In the genomic region with DNA sequence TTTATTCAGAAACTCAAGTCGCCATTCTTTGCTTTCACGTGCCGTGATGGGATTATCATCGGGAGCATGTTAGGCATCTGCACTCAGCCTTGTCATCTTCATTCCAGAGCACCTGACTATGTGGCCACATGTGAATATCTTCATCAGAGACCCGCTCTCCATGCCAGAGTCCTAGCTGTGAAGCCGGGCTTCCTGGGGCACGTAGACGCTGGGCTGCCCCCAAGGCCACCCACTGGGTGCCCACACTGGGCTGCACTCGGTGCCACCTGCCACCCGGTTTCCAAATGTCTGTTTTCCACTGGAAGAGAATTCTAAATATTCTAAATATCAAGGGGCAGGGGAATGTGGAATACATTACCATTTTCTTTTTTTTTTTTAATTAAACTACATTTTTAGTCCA, we compare ENCODE assay signal across 15 cellular contexts. TPM values are rescaled to one million over a fixed set of nuclear protein-coding genes. Genes with fewer than 3 reads are reported as not detected.
"Had no signal": no experiment of that assay in that cellular context is flagged by ENCODE, and none has a peak within 500 bp of the region (broad histone marks: within the 10 kb centered on the region; RNA-seq: fewer than 3 reads in every experiment).

No MANE protein-coding gene starts in this region.

- DNase-seq: activated CD4-positive, alpha-beta memory T cell treated with anti-CD3 and anti-CD28 coated beads for 36 hours; activated CD4-positive, alpha-beta T cell treated with anti-CD3 and anti-CD28 coated beads for 1 hour; activated CD8-positive, alpha-beta memory T cell treated with anti-CD3 and anti-CD28 coated beads, Interleukin-2, amount 50 U/mL, for 4 hours; activated naive CD4-positive, alpha-beta T cell treated with anti-CD3 and anti-CD28 coated beads for 36 hours; cortex of kidney; effector CD8-positive, alpha-beta T cell; foreskin melanocyte; left ventricle myocardium superior; retina; small intestine; T-helper 2 cell had no signal

- H3K4me1 ChIP-seq: adrenal gland, parathyroid adenoma had no signal

- H3K9me3 ChIP-seq: adrenal gland, heart left ventricle had no signal

- ATAC-seq: heart left ventricle, left ventricle myocardium superior had no signal

- H3K27me3 ChIP-seq: adrenal gland, heart left ventricle had no signal

- H3K27ac ChIP-seq: adrenal gland, heart left ventricle, parathyroid adenoma had no signal

- H3K4me3 ChIP-seq: adrenal gland, heart left ventricle had no signal

- H3K9ac ChIP-seq: parathyroid adenoma had no signal

RNA-seq across cellular contexts. Expression of a gene that starts 43.8 kb away (rescaled TPM):
- total RNA-seq: myocyte had no signal
